In the genomic region with DNA sequence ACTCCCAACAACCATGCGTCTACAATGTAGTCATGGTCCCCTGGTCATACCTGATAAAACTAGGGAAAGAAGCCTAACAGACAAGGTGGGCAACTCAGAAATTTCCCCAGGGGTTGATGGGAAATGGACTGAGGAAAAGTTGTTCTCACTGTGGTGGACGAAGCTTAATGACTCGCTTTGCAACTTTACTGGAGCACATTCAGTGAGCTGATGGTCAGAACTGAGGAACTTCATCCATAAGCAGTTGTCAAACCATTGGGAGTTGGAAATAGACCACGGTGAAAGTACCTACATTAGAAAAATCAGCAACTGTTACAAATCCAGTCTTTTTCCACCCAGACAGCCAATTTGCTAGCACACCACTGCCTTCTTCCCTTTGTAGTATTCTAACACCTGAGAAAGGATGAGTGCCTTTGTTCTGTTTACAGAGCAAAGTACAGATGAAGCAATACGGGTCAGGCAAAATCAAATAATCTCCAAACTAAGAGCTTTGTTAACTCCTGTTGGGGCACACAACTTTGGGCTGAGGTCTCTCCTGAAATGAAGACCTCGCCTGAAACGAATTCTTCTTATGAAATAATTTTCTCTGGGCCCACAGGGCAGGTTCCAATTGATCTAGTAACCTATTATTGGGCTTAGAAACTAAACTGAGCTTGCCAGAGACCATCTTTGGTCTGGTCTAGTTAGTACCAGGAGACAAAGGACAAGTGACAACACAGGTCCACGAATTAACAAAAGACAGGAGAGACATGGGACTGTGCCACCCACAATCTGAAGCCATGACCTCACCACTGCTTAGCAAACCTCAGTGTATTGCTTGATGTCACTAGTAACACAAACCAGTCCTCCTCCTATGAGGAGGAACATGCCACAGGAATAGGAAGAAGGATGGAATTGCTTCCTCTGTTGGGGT, we compare ENCODE assay signal across 25 cellular contexts.
"Had no signal": no experiment of that assay in that cellular context is flagged by ENCODE, and none has a peak within 500 bp of the region (broad histone marks: within the 10 kb centered on the region; RNA-seq: fewer than 3 reads in every experiment).

No MANE protein-coding gene starts in this region.

- H3K36me3 ChIP-seq: thyroid gland had no signal

- H3K4me3 ChIP-seq: thyroid gland had no signal

- H3K27me3 ChIP-seq: foreskin keratinocyte, thyroid gland had no signal

- DNase-seq: activated CD4-positive, alpha-beta T cell treated with anti-CD3 and anti-CD28 coated beads, Interleukin-2, amount 10 ng/mL, durations not matched to agents 24 days and 14 days; activated CD8-positive, alpha-beta T cell treated with anti-CD3 and anti-CD28 coated beads for 36 hours; activated naive CD4-positive, alpha-beta T cell; activated naive CD8-positive, alpha-beta T cell treated with anti-CD3 and anti-CD28 coated beads for 36 hours; activated T-cell treated with anti-CD3 and anti-CD28 coated beads, Interleukin-2, amount 50 U/mL, for 1 hour; amniotic stem cell; caudate nucleus; endodermal cell; foreskin keratinocyte; glutamatergic neuron; kidney; left ventricle myocardium superior; mesendoderm; natural killer cell; posterior cingulate gyrus; retina; stimulated activated CD4-positive, alpha-beta T cell treated with anti-CD3 and anti-CD28 coated beads, Interleukin-12 subunit alpha, Interleukin-12 subunit beta, amount 100 ng/mL, for 4 hours; stimulated activated CD4-positive, alpha-beta T cell treated with anti-CD3 and anti-CD28 coated beads, Interleukin-1b, Interleukin-23, amount 100 ng/mL, for 48 hours; stimulated activated CD8-positive, alpha-beta memory T cell treated with anti-CD3 and anti-CD28 coated beads, Interleukin-4, amount 100 ng/mL, for 48 hours; stimulated activated naive CD4-positive, alpha-beta T cell; T-helper 1 cell; T-helper 9 cell; thyroid gland had no signal

- H3K27ac ChIP-seq: epithelial cell of prostate, foreskin keratinocyte, thyroid gland had no signal

- ATAC-seq: activated CD8-positive, alpha-beta T cell treated with anti-CD3 and anti-CD28 coated beads for 36 hours; activated T-helper 17 cell treated with anti-CD3 and anti-CD28 coated beads, Interleukin-2, amount 50 U/mL, for 72 hours; foreskin keratinocyte; left ventricle myocardium superior; natural killer cell had no signal

- H3K9me3 ChIP-seq: thyroid gland had no signal
